ENCODE assay signal across 1 cellular context in the genomic region with DNA sequence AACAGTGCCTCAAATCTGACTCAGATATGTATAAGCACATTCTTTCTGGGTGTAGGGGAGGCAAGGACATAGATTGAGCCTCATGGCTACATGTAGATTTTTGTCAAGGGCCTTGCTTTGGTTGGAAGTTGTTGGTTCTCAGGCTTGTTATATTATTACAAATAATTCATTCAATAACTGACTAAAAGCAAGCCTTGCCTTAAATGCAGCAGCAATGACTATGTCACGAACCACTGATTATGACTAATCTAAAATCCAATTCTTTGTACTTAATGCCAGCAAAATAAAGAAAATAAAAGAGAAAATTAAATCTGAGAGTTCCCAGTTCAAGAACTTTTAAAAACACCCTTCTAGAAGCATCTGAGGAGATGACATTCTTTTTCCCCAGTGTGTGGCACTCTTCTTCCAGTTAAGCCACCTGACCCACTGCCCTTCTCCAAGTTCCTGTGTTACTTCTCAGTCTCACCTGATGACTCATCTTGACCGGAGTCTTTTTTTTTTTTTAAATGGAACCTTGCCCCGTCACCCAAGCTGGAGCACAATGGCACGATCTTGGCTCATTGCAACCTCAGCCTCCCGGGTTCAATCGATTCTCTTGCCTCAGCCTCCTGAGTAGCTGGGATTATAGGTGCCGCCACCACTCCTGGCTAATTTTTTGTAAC.
TF ChIP-seq lines count a peak whose summit lies in the region.

No MANE protein-coding gene starts in this region.

TF ChIP-seq in WTC11, 78 proteins besides CTCF, POLR2A, EP300 and RAD21 (continued from another document):
- TF ChIP-seq, protein P1, sequence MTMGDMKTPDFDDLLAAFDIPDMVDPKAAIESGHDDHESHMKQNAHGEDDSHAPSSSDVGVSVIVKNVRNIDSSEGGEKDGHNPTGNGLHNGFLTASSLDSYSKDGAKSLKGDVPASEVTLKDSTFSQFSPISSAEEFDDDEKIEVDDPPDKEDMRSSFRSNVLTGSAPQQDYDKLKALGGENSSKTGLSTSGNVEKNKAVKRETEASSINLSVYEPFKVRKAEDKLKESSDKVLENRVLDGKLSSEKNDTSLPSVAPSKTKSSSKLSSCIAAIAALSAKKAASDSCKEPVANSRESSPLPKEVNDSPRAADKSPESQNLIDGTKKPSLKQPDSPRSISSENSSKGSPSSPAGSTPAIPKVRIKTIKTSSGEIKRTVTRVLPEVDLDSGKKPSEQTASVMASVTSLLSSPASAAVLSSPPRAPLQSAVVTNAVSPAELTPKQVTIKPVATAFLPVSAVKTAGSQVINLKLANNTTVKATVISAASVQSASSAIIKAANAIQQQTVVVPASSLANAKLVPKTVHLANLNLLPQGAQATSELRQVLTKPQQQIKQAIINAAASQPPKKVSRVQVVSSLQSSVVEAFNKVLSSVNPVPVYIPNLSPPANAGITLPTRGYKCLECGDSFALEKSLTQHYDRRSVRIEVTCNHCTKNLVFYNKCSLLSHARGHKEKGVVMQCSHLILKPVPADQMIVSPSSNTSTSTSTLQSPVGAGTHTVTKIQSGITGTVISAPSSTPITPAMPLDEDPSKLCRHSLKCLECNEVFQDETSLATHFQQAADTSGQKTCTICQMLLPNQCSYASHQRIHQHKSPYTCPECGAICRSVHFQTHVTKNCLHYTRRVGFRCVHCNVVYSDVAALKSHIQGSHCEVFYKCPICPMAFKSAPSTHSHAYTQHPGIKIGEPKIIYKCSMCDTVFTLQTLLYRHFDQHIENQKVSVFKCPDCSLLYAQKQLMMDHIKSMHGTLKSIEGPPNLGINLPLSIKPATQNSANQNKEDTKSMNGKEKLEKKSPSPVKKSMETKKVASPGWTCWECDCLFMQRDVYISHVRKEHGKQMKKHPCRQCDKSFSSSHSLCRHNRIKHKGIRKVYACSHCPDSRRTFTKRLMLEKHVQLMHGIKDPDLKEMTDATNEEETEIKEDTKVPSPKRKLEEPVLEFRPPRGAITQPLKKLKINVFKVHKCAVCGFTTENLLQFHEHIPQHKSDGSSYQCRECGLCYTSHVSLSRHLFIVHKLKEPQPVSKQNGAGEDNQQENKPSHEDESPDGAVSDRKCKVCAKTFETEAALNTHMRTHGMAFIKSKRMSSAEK (CRISPR knock-in tag; IDR thresholded peaks at IDR 0.05; ENCODE audit: borderline replicate concordance): no peak
